In the genomic region with DNA sequence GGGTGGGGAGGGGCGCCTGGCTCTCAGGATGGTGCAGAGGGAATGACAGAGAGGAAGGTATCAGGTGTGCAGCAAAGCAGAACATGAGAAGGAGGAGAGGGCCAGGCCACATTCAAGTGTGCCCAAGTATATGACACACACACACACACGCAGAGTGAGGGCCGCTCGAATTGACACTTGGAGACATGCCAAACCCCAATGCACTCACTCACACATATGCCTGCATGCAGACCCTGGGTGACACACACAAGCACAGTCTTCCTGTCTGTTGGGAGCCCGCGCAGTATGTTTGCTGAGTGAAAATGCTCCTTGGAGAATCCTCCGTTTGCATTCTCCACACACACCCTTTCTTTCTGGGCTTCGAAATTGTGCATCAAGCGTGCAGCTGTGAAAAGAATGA, we compare ENCODE assay signal across 18 cellular contexts.
DNase-seq lines count a peak whose midpoint lies in the region; ATAC-seq and TF ChIP-seq lines count a peak whose summit lies in the region.
"Had no signal": no experiment of that assay in that cellular context is flagged by ENCODE, and none has a peak within 500 bp of the region (broad histone marks: within the 10 kb centered on the region; RNA-seq: fewer than 3 reads in every experiment).

No MANE protein-coding gene starts in this region.

- H3K27me3 Mint-ChIP-seq in CD8-positive, alpha-beta T cell (ENCODE audit: low read depth) = no peaks in the 10 kb centered on the region
- H3K27me3 Mint-ChIP-seq in immature natural killer cell (ENCODE audit: low read depth in 3 of 3) = peaks cover 4 to 19% (median 4%) of the 10 kb centered on the region in 3 donors

- intact Hi-C loops in CD8-positive, alpha-beta T cell (cut with DNase I, micrococcal nuclease) = loop anchor here in 1 of 2 experiments (10.0 kb wide), 1 partner anchor 119 kb away; a partner anchor contains a TSS

- peaks cover 55% of the 10 kb centered on the region for H3K4me1 Mint-ChIP-seq in CD8-positive, alpha-beta T cell (ENCODE audit: low read depth)
- H3K4me1 Mint-ChIP-seq in immature natural killer cell = peaks cover 74 to 81% of the 10 kb centered on the region in 2 donors

- peak; percentile 74 for ATAC-seq in CD8-positive, alpha-beta T cell
- ATAC-seq in GM18873 (IDR thresholded peaks at IDR 0.05; ENCODE audit: low FRiP score, unreplicated experiment) (no peak), GM21786 (IDR thresholded peaks at IDR 0.05; ENCODE audit: unreplicated experiment) (no peak)
- ATAC-seq: A549, left lobe of liver had no signal

- H3K9me3 Mint-ChIP-seq in CD8-positive, alpha-beta T cell = no peaks in the 10 kb centered on the region
- H3K9me3 Mint-ChIP-seq in immature natural killer cell = peaks cover 0 to 1% (median 0%) of the 10 kb centered on the region in 6 donors

- peaks cover 56% of the 10 kb centered on the region for H3K4me1 ChIP-seq in CD8-positive, alpha-beta T cell (ENCODE audit: insufficient read depth, low read length)
- H3K4me1 ChIP-seq: A549, prostate gland, testis had no signal

- H3K27me3 ChIP-seq in CD8-positive, alpha-beta T cell (ENCODE audit: insufficient read depth, low read length) = no peaks in the 10 kb centered on the region
- H3K27me3 ChIP-seq: testis had no signal

- no peak overlapping the region for H3K4me3 ChIP-seq in CD8-positive, alpha-beta T cell (ENCODE audit: low read depth, low read length)
- H3K4me3 ChIP-seq: A549, prostate gland, testis had no signal

- no peaks in the 10 kb centered on the region for H3K9me3 ChIP-seq in CD8-positive, alpha-beta T cell (ENCODE audit: low read length)
- H3K9me3 ChIP-seq: A549, prostate gland, testis had no signal

- POLR2A ChIA-PET in CD8-positive, alpha-beta T cell (lab: Charles Lee) = no interaction called here

- peak overlapping the region; percentile 46 for H3K4me3 Mint-ChIP-seq in CD8-positive, alpha-beta T cell
- peak overlapping the region; percentile 64 to 86 (median 76) for H3K4me3 Mint-ChIP-seq in immature natural killer cell
- H3K4me3 Mint-ChIP-seq: T-helper 2 cell treated with Interferon-gamma antibody and Interleukin-4, amounts not matched to agents 5 μg/mL and 100 μg/mL, for 36 hours had no signal

- TF ChIP-seq CTCF in CD8-positive, alpha-beta T cell (IDR thresholded peaks at IDR 0.05) = no peak

- H3K27ac Mint-ChIP-seq in CD8-positive, alpha-beta T cell = peak overlapping the region; percentile 39
- H3K27ac Mint-ChIP-seq in immature natural killer cell = peak overlapping the region; percentile 89 to 99 (median 94)
- H3K27ac Mint-ChIP-seq: T-helper 2 cell treated with Interferon-gamma antibody and Interleukin-4, amounts not matched to agents 5 μg/mL and 100 μg/mL, for 36 hours had no signal

- no peaks in the 10 kb centered on the region for H3K36me3 Mint-ChIP-seq in CD8-positive, alpha-beta T cell
- H3K36me3 Mint-ChIP-seq in immature natural killer cell = no peaks in the 10 kb centered on the region

- H3K36me3 ChIP-seq in CD8-positive, alpha-beta T cell (ENCODE audit: insufficient read depth, low read length) = no peaks in the 10 kb centered on the region
- H3K36me3 ChIP-seq: prostate gland had no signal

- H3K27ac ChIP-seq in CD8-positive, alpha-beta T cell (ENCODE audit: low read depth, low read length) = no peak overlapping the region
- H3K27ac ChIP-seq: A549, HL-60, prostate gland, testis had no signal

- CTCF ChIA-PET in CD8-positive, alpha-beta T cell (lab: Charles Lee) = interaction anchor here (1.2 kb wide), 1 partner anchor 18 kb away, joined by 3 read pairs; no protein-coding TSS in a partner anchor

- DNase-seq in NCI-H2107 treated with DMSO at 0.1 percent for 48 hours (lab: John Stamatoyannopoulos, UW; ENCODE audit: unreplicated experiment) = peak; percentile 42
- no peak for DNase-seq in NCI-H2107 (lab: John Stamatoyannopoulos, UW)
- peak in 6 of 7 experiments; percentile 21 to 72 (median 52) for DNase-seq in CD8-positive, alpha-beta T cell
- DNase-seq in NCI-H345 treated with DMSO at 0.1 percent for 48 hours (lab: John Stamatoyannopoulos, UW; ENCODE audit: unreplicated experiment) = peak; percentile 70
- peak; percentile 71 to 77 (median 74) for DNase-seq in immature natural killer cell
- no peak for DNase-seq in putamen (ENCODE audit: low spot score)
- DNase-seq: activated effector memory CD4-positive, alpha-beta T cell treated with anti-CD3 and anti-CD28 coated beads, Interleukin-2, amount 50 U/mL, for 16 hours; COR-L47; KBM-7; SIG-M5; testis had no signal

Comparison
In these comparisons a context has a peak if more than half of its experiments do, and no peak if none do; other contexts are left out.
1. DNase-seq: peak in NCI-H2107 treated with DMSO at 0.1 percent for 48 hours (single experiment), CD8-positive, alpha-beta T cell (6 of 7), NCI-H345 treated with DMSO at 0.1 percent for 48 hours (single experiment) and immature natural killer cell (3 of 3); none in NCI-H2107 (single experiment) and putamen (single experiment).